Comparison of ENCODE assay signal across 8 cellular contexts in genomic region chr15:48966595-48967301, GRCh38. TPM values are rescaled to one million over a fixed set of nuclear protein-coding genes. Genes with fewer than 3 reads are reported as not detected.
A peak's percentile ranks its signal among the peaks of the same experiment; 100 is the strongest.
DNase-seq lines count a peak whose midpoint lies in the region; ATAC-seq, FAIRE-seq and TF ChIP-seq lines count a peak whose summit lies in the region.

No MANE protein-coding gene starts in this region.

- peak; percentile 56 for DNase-seq in KG1 (lab: John Stamatoyannopoulos, UW)
- no peak for DNase-seq in K562 (ENCODE audit: extremely low read depth in 1 of 4, low spot score in 3 of 4)
- DNase-seq in NCI-H146 (lab: John Stamatoyannopoulos, UW) = no peak
- no peak for DNase-seq in CD4-positive, alpha-beta memory T cell
- DNase-seq in sciatic nerve (ENCODE audit: low spot score) = no peak
- DNase-seq in OCI-LY7 (ENCODE audit: low spot score) = no peak

- BruUV-seq in K562 (replicated peaks; lab: Mats Ljungman, UMichigan) (no TSS peak), OCI-LY7 (replicated peaks; lab: Mats Ljungman, UMichigan) (no TSS peak)

- CTCF ChIA-PET in K562 (lab: Yijun Ruan, JAX; ENCODE audit: low intra/inter-chr PET ratio) (interaction anchor here (1.9 kb wide), 1 partner anchor 105 kb away, joined by 21 read pairs; no protein-coding TSS in a partner anchor), OCI-LY7 (lab: Charles Lee; ENCODE audit: unreplicated experiment) (no interaction called here)
- CTCF ChIA-PET in CD4-positive, alpha-beta memory T cell (lab: Charles Lee; ENCODE audit: partially characterized antibody) = interaction anchor here (6.0 kb wide), 1 partner anchor 9 kb away, joined by 68 read pairs; no protein-coding TSS in a partner anchor

- peaks cover 28 to 29% of the 10 kb centered on the region in 2 experiments for H3K27me3 ChIP-seq in K562 (ENCODE audit: control insufficient read depth in 2 of 2, insufficient read depth in 2 of 2, low read length in 2 of 2)
- peaks cover 12% of the 10 kb centered on the region for H3K27me3 ChIP-seq in CD4-positive, alpha-beta memory T cell (ENCODE audit: insufficient read depth, low read length)

- H3K9me3 Mint-ChIP-seq in CD4-positive, alpha-beta memory T cell = peaks cover 0 to 2% (median 0%) of the 10 kb centered on the region in 8 donors

- H3K4me1 Mint-ChIP-seq in CD4-positive, alpha-beta memory T cell = peaks cover 17 to 26% (median 22%) of the 10 kb centered on the region in 4 donors

- H3K4me3 Mint-ChIP-seq in CD4-positive, alpha-beta memory T cell = peak overlapping the region in 1 of 8 donors; percentile 9

- 0% methylated on average over 2 of the region's 2 CpGs for WGBS in K562 (ENCODE audit: insufficient coverage, low coverage, missing lambda C conversion rate)

- H3K9me1 ChIP-seq in K562 (ENCODE audit: control insufficient read depth, insufficient read depth, low read length) = no peaks in the 10 kb centered on the region

- no peak overlapping the region for H3K9ac ChIP-seq in K562 (ENCODE audit: insufficient read depth in 1 of 2, low read depth in 2 of 2, low read length in 2 of 2)

- peak; percentile 65 for ATAC-seq in GM18499 (IDR thresholded peaks at IDR 0.05; ENCODE audit: insufficient read depth, unreplicated experiment)
- peak; percentile 79 for ATAC-seq in GM21723 (IDR thresholded peaks at IDR 0.05; ENCODE audit: unreplicated experiment)
- no peak for ATAC-seq in K562
- ATAC-seq in sciatic nerve = no peak

- no peak overlapping the region for H2AFZ ChIP-seq in K562 (ENCODE audit: low read depth, low read length)
- no peak overlapping the region for H2AFZ ChIP-seq in OCI-LY7 (ENCODE audit: low read length)

- no peaks in the 10 kb centered on the region for H3K36me3 Mint-ChIP-seq in CD4-positive, alpha-beta memory T cell

- no peak for TF ChIP-seq EP300 in K562 (IDR thresholded peaks at IDR 0.05; ENCODE audit: low read length)

- H3K4me1 ChIP-seq in K562 (replicated peaks in 1 of 2; ENCODE audit: control insufficient read depth in 2 of 2, insufficient read depth in 2 of 2, low read length in 2 of 2) (peaks cover 4 to 12% of the 10 kb centered on the region in 2 experiments; a peak in 4 of 5 replicates), OCI-LY7 (ENCODE audit: insufficient read depth, low read length, poor library complexity, severe bottlenecking) (no peaks in the 10 kb centered on the region)
- H3K4me1 ChIP-seq in CD4-positive, alpha-beta memory T cell (ENCODE audit: insufficient read depth, low read length) = peaks cover 24% of the 10 kb centered on the region

- H3K27ac ChIP-seq in K562 (ENCODE audit: extremely low read depth, low read depth, low read length) (no peak overlapping the region; the same call in 2 of the 3 replicates), OCI-LY7 (ENCODE audit: low read depth, low read length, poor library complexity, severe bottlenecking) (no peak overlapping the region)
- H3K27ac ChIP-seq in CD4-positive, alpha-beta memory T cell (ENCODE audit: low read depth, low read length) = no peak overlapping the region

- H3K4me2 ChIP-seq in K562 (ENCODE audit: insufficient read depth, low read length) (no peak overlapping the region), OCI-LY7 (ENCODE audit: low read length) (no peak overlapping the region)

- no peaks in the 10 kb centered on the region for H4K20me1 ChIP-seq in K562 (replicated peaks; ENCODE audit: control insufficient read depth, insufficient read depth, low read length)
- H4K20me1 ChIP-seq in OCI-LY7 (ENCODE audit: insufficient read depth, low read length) = no peaks in the 10 kb centered on the region

- no peak overlapping the region for H3K4me3 ChIP-seq in K562
- H3K4me3 ChIP-seq in CD4-positive, alpha-beta memory T cell (ENCODE audit: low read length in 2 of 2) = no peak overlapping the region
- no peak overlapping the region for H3K4me3 ChIP-seq in OCI-LY7 (ENCODE audit: low read depth, low read length, poor library complexity, severe bottlenecking)

- no peak for FAIRE-seq in K562 (lab: Jason Lieb, UNC)

- no peak overlapping the region for H3K27ac Mint-ChIP-seq in CD4-positive, alpha-beta memory T cell

- POLR2A ChIA-PET in K562 (lab: Yijun Ruan, JAX) = interaction anchor here (0.6 to 3.2 kb wide), 5 partner anchors 9 to 374 kb away, joined by 3 to 12 read pairs (median 3); no protein-coding TSS in a partner anchor
- POLR2A ChIA-PET in CD4-positive, alpha-beta memory T cell (lab: Charles Lee; ENCODE audit: partially characterized antibody) = interaction anchor here (0.8 kb wide), 1 partner anchor 86 kb away, joined by 3 read pairs; no protein-coding TSS in a partner anchor
- POLR2A ChIA-PET in OCI-LY7 (lab: Charles Lee) = interaction anchor here (1.5 kb wide), 1 partner anchor 13 kb away, joined by 3 read pairs; no protein-coding TSS in a partner anchor

- H3K36me3 ChIP-seq in K562 (ENCODE audit: control insufficient read depth, insufficient read depth, low read length) (no peaks in the 10 kb centered on the region), OCI-LY7 (ENCODE audit: insufficient read depth, low read length) (no peaks in the 10 kb centered on the region)
- H3K36me3 ChIP-seq in CD4-positive, alpha-beta memory T cell (ENCODE audit: insufficient read depth, low read length) = no peaks in the 10 kb centered on the region

- H3K9me3 ChIP-seq in K562 (replicated peaks; ENCODE audit: control insufficient read depth, insufficient read depth, low read depth, low read length) (no peaks in the 10 kb centered on the region), OCI-LY7 (ENCODE audit: low read length) (no peaks in the 10 kb centered on the region)
- no peaks in the 10 kb centered on the region for H3K9me3 ChIP-seq in CD4-positive, alpha-beta memory T cell (ENCODE audit: control insufficient read depth in 1 of 2, low read length in 2 of 2)

- TF ChIP-seq POLR2A in K562 (conservative IDR thresholded peaks at IDR 0.05) = no peak

- H3K79me2 ChIP-seq in K562 (ENCODE audit: control insufficient read depth, insufficient read depth, low read length) = no peaks in the 10 kb centered on the region
- H3K79me2 ChIP-seq in OCI-LY7 (ENCODE audit: insufficient read depth, low read depth, low read length) = no peaks in the 10 kb centered on the region

- in situ Hi-C loops in K562 (cut with MboI) = no loop called here

- TF ChIP-seq RAD21 in K562 (CRISPR knock-in tag; conservative IDR thresholded peaks at IDR 0.05 in 1 of 2, IDR thresholded peaks at IDR 0.05 in 1 of 2) = no peak

- no peaks in the 10 kb centered on the region for H3K9me2 ChIP-seq in OCI-LY7 (ENCODE audit: insufficient read depth, low read length)

- intact Hi-C loops in K562 (cut with micrococcal nuclease) = loop anchor here (1.0 kb wide), 1 partner anchor 105 kb away; no protein-coding TSS in a partner anchor
- intact Hi-C loops in CD4-positive, alpha-beta memory T cell (cut with micrococcal nuclease) = no loop called here
- intact Hi-C loops in sciatic nerve (cut with DNase I) = no loop called here
- intact Hi-C loops in OCI-LY7 (cut with micrococcal nuclease; ENCODE audit: unreplicated experiment) = no loop called here

- peaks cover 19 to 35% of the 10 kb centered on the region in 2 donors for H3K27me3 Mint-ChIP-seq in CD4-positive, alpha-beta memory T cell

- no peak for TF ChIP-seq CTCF in K562 (IDR thresholded peaks at IDR 0.05 in 2 of 3, conservative IDR thresholded peaks at IDR 0.05 in 1 of 3; ENCODE audit: insufficient read depth in 2 of 3, low read depth in 1 of 3, low read length in 3 of 3)
- TF ChIP-seq CTCF in OCI-LY7 (conservative IDR thresholded peaks at IDR 0.05; ENCODE audit: low read length) = no peak

TF ChIP-seq in K562, 482 proteins besides CTCF, POLR2A, EP300 and RAD21:
- TF ChIP-seq ZNF551 (CRISPR knock-in tag; IDR thresholded peaks at IDR 0.05) = no peak
- TF ChIP-seq, protein P1, sequence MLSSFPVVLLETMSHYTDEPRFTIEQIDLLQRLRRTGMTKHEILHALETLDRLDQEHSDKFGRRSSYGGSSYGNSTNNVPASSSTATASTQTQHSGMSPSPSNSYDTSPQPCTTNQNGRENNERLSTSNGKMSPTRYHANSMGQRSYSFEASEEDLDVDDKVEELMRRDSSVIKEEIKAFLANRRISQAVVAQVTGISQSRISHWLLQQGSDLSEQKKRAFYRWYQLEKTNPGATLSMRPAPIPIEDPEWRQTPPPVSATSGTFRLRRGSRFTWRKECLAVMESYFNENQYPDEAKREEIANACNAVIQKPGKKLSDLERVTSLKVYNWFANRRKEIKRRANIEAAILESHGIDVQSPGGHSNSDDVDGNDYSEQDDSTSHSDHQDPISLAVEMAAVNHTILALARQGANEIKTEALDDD (IDR thresholded peaks at IDR 0.05) = peak; percentile 82
- peak; percentile 35; the same call in 1 of the 2 replicates for TF ChIP-seq FOSL1 (tag; conservative IDR thresholded peaks at IDR 0.05)
- TF ChIP-seq POLR2AphosphoS5 (IDR thresholded peaks at IDR 0.05; ENCODE audit: control insufficient read depth, insufficient read depth, low read depth, low read length) = no peak
- TF ChIP-seq ZNF146 (CRISPR knock-in tag; IDR thresholded peaks at IDR 0.05; ENCODE audit: unreplicated experiment) = no peak
- no peak for TF ChIP-seq CBX2 (IDR thresholded peaks at IDR 0.05; ENCODE audit: insufficient read depth, low read length, poor library complexity, severe bottlenecking)
- no peak for TF ChIP-seq ZC3H11A (IDR thresholded peaks at IDR 0.05; ENCODE audit: low read depth, low read length)
- TF ChIP-seq RUNX1 (IDR thresholded peaks at IDR 0.05; ENCODE audit: low read depth) = no peak

RNA-seq across cellular contexts. Expression of gene SHC4, which starts 3.0 kb away (rescaled TPM):
- total RNA-seq in K562 (2011; cell fraction: chromatin; rRNA removed; ENCODE audit: low replicate concordance) = 2.0 and 3.6 TPM in 2 replicates
- 1.4 and 2.0 TPM in 2 replicates for total RNA-seq in K562 (2011; cell fraction: nucleolus; rRNA removed)
- total RNA-seq in K562 (2011; cell fraction: nucleoplasm; rRNA removed) = 2.9 and 3.5 TPM in 2 replicates
- total RNA-seq in K562 (2014; rRNA removed) (0.24 and 0.73 TPM in 2 replicates), K562 (2014; rRNA removed; fragmentation: Illumina TruSeq; extraction: Trizol) (0.55 and 0.89 TPM in 2 replicates), K562 (2015; rRNA removed; fragmentation: Illumina TruSeq; extraction: Trizol) (0.45 and 0.69 TPM in 2 replicates), K562 (2021) (0.40 and 0.51 TPM in 2 replicates), sciatic nerve (74.2 TPM), OCI-LY7 (2022) (0.33 and 1.3 TPM in 2 replicates)
- polyA plus RNA-seq in K562 (2011; rRNA removed) (1.2 and 1.6 TPM in 2 replicates), K562 (2014; fragmentation: Illumina TruSeq; extraction: Trizol) (0.43 and 0.89 TPM in 2 replicates), K562 (2014; fragmentation: Nextera tagmentation; extraction: Ambion mirVana) (1 to 10 TPM in 1 of 2 experiments, under 1 TPM in 1; 0.67 to 1.0 TPM), K562 (2014; rRNA removed) (0.52 and 1.1 TPM in 2 replicates)
- 0.42 and 0.96 TPM in 2 replicates for polyA plus RNA-seq in K562 (2011; cell fraction: cytosol; rRNA removed)
- polyA plus RNA-seq in K562 (2011; cell fraction: nucleus; rRNA removed) = 4.1 and 4.8 TPM in 2 replicates
- 0.70 and 0.73 TPM in 2 replicates for polyA plus RNA-seq in K562 (2012)
- polyA minus RNA-seq in K562 (2011; rRNA and poly(A)+ RNA removed) = 2.6 and 3.5 TPM in 2 replicates
- polyA minus RNA-seq in K562 (2011; cell fraction: cytosol; rRNA and poly(A)+ RNA removed) = not detected in 2 replicates
- 1.5 and 4.1 TPM in 2 replicates for polyA minus RNA-seq in K562 (2011; cell fraction: nucleus; rRNA and poly(A)+ RNA removed)
- under 1 TPM; 0.28 to 0.29 TPM for total RNA-seq in CD4-positive, alpha-beta memory T cell
- not detected for polyA plus RNA-seq in CD4-positive, alpha-beta memory T cell
- total RNA-seq in OCI-LY7 (2014; rRNA removed; shearing (Covaris generic)) = 0.36 and 0.41 TPM in 2 replicates

Comparison
In these comparisons a context has a peak if more than half of its experiments do, and no peak if none do; other contexts are left out.
1. ATAC-seq: peak in GM18499 (single experiment) and GM21723 (single experiment); none in K562 (single experiment) and sciatic nerve (single experiment).
2. RNA of gene SHC4, which starts 3.0 kb away (total RNA-seq): 74.2 TPM in sciatic nerve (single experiment); 0.33 to 1.3 TPM in OCI-LY7, 0.24 to 3.6 TPM in K562 and 0.28 to 0.29 TPM in CD4-positive, alpha-beta memory T cell; every median in the first group is over 10 times any median in the second.